ENCODE assay signal across 36 cellular contexts in genomic region chr5:144386315-144386714, GRCh38.
"Had no signal": no experiment of that assay in that cellular context is flagged by ENCODE, and none has a peak within 500 bp of the region (broad histone marks: within the 10 kb centered on the region; RNA-seq: fewer than 3 reads in every experiment).

No MANE protein-coding gene starts in this region.

- H3K36me3 ChIP-seq: adrenal gland, ascending aorta, brain microvascular endothelial cell, breast epithelium, cardiac muscle cell had no signal

- H3K4me3 Mint-ChIP-seq: activated naive CD4-positive, alpha-beta T cell treated with anti-CD3 and anti-CD28 coated beads for 36 hours; activated naive CD4-positive, alpha-beta T cell treated with anti-CD3 and anti-CD28 coated beads, Interleukin-2, amount 10 ng/mL, durations not matched to agents 7 days and 5 days; activated naive CD4-positive, alpha-beta T cell treated with anti-CD3 and anti-CD28 coated beads, Interleukin-2, amount 50 U/mL, for 24 hours; activated naive CD8-positive, alpha-beta T cell; activated naive CD8-positive, alpha-beta T cell treated with anti-CD3 and anti-CD28 coated beads for 36 hours; activated naive CD8-positive, alpha-beta T cell treated with anti-CD3 and anti-CD28 coated beads, Interleukin-2, amount 10 ng/mL, durations not matched to agents 7 days and 5 days; activated naive CD8-positive, alpha-beta T cell treated with anti-CD3 and anti-CD28 coated beads, Interleukin-2, amount 50 U/mL, for 24 hours; activated T-cell treated with anti-CD3 and anti-CD28 coated beads, Interleukin-2, amount 50 U/mL, for 24 hours; activated T-cell treated with anti-CD3 and anti-CD28 coated beads, Interleukin-2, amount 50 U/mL, for 4 hours; activated T-cell treated with anti-CD3 and anti-CD28 coated beads, Interleukin-2, amount 50 U/mL, for 72 hours; activated T-helper 1 cell treated with anti-CD3 and anti-CD28 coated beads, Interleukin-12 subunit alpha, Interleukin-12 subunit beta, Interleukin-2, Interleukin-4 antibody, amounts not matched to agents 30 ng/mL and 10 ng/mL and 1 ng/mL, durations not matched to agents 14 hours and 24 hours and 36 hours; brain; central memory CD8-positive, alpha-beta T cell had no signal

- H3K27ac ChIP-seq: adrenal gland, ascending aorta, body of pancreas, brain microvascular endothelial cell, breast epithelium, cardiac muscle cell had no signal

- H3K9me3 ChIP-seq: adrenal gland, ascending aorta, breast epithelium had no signal

- H3K9me3 Mint-ChIP-seq: activated T-helper 2 cell treated with anti-CD3 and anti-CD28 coated beads, Interferon-gamma antibody, Interleukin-2, Interleukin-4, amounts not matched to agents 10 μg/mL and 5 μg/mL and 100 μg/mL, durations not matched to agents 14 hours and 24 hours and 36 hours had no signal

- H3K4me1 Mint-ChIP-seq: activated naive CD4-positive, alpha-beta T cell treated with anti-CD3 and anti-CD28 coated beads, Interleukin-2, amount 10 ng/mL, durations not matched to agents 7 days and 5 days; activated naive CD4-positive, alpha-beta T cell treated with anti-CD3 and anti-CD28 coated beads, Interleukin-2, amount 50 U/mL, for 24 hours; activated naive CD8-positive, alpha-beta T cell treated with anti-CD3 and anti-CD28 coated beads for 36 hours; activated naive CD8-positive, alpha-beta T cell treated with anti-CD3 and anti-CD28 coated beads, Interleukin-2, amount 10 ng/mL, durations not matched to agents 7 days and 5 days; activated naive CD8-positive, alpha-beta T cell treated with anti-CD3 and anti-CD28 coated beads, Interleukin-2, amount 50 U/mL, for 24 hours; central memory CD8-positive, alpha-beta T cell had no signal

- H3K27me3 ChIP-seq: adrenal gland, ascending aorta, body of pancreas, brain microvascular endothelial cell, breast epithelium, cardiac muscle cell had no signal

- DNase-seq: activated effector memory CD4-positive, alpha-beta T cell treated with anti-CD3 and anti-CD28 coated beads, Interleukin-2, amount 50 U/mL, for 16 hours; activated effector memory CD4-positive, alpha-beta T cell treated with Interleukin-2 at 50 U/mL for 16 hours; activated gamma-delta T cell; activated gamma-delta T cell treated with Interleukin-2 at 50 U/mL for 16 hours; activated naive CD4-positive, alpha-beta T cell; activated naive CD4-positive, alpha-beta T cell treated with anti-CD3 and anti-CD28 coated beads for 36 hours; activated naive CD4-positive, alpha-beta T cell treated with anti-CD3 and anti-CD28 coated beads, Interleukin-2, amount 10 ng/mL, durations not matched to agents 7 days and 5 days; activated naive CD4-positive, alpha-beta T cell treated with anti-CD3 and anti-CD28 coated beads, Interleukin-2, amount 50 U/mL, for 16 hours; activated naive CD4-positive, alpha-beta T cell treated with Interleukin-2 at 50 U/mL for 16 hours; activated naive CD8-positive, alpha-beta T cell treated with anti-CD3 and anti-CD28 coated beads for 36 hours; activated naive CD8-positive, alpha-beta T cell treated with anti-CD3 and anti-CD28 coated beads, Interleukin-2, amount 10 ng/mL, durations not matched to agents 7 days and 5 days; activated naive CD8-positive, alpha-beta T cell treated with anti-CD3 and anti-CD28 coated beads, Interleukin-2, amount 50 U/mL, for 24 hours; activated T-cell treated with anti-CD3 and anti-CD28 coated beads, Interleukin-2, amount 50 U/mL, for 24 hours; activated T-cell treated with anti-CD3 and anti-CD28 coated beads, Interleukin-2, amount 50 U/mL, for 4 hours; activated T-cell treated with anti-CD3 and anti-CD28 coated beads, Interleukin-2, amount 50 U/mL, for 48 hours; activated T-cell treated with anti-CD3 and anti-CD28 coated beads, Interleukin-2, amount 50 U/mL, for 72 hours; adrenal gland; amniotic stem cell; amygdala; anterior cingulate cortex; aorta; body of pancreas; brain microvascular endothelial cell; caudate nucleus; central memory CD4-positive, alpha-beta T cell; cerebellar nuclear complex had no signal

- ATAC-seq: activated naive CD4-positive, alpha-beta T cell treated with anti-CD3 and anti-CD28 coated beads, Interleukin-2, amount 50 U/mL, for 72 hours; activated naive CD8-positive, alpha-beta T cell treated with anti-CD3 and anti-CD28 coated beads, Interleukin-2, amount 50 U/mL, for 24 hours; activated T-cell treated with anti-CD3 and anti-CD28 coated beads, Interleukin-2, amount 50 U/mL, for 4 hours; activated T-cell treated with anti-CD3 and anti-CD28 coated beads, Interleukin-2, amount 50 U/mL, for 72 hours; body of pancreas had no signal

- H3K27me3 Mint-ChIP-seq: activated naive CD4-positive, alpha-beta T cell treated with anti-CD3 and anti-CD28 coated beads, Interleukin-2, amount 10 ng/mL, durations not matched to agents 7 days and 5 days; activated naive CD4-positive, alpha-beta T cell treated with anti-CD3 and anti-CD28 coated beads, Interleukin-2, amount 50 U/mL, for 24 hours; activated naive CD8-positive, alpha-beta T cell; activated naive CD8-positive, alpha-beta T cell treated with anti-CD3 and anti-CD28 coated beads for 36 hours; activated naive CD8-positive, alpha-beta T cell treated with anti-CD3 and anti-CD28 coated beads, Interleukin-2, amount 10 ng/mL, durations not matched to agents 7 days and 5 days; activated naive CD8-positive, alpha-beta T cell treated with anti-CD3 and anti-CD28 coated beads, Interleukin-2, amount 50 U/mL, for 24 hours; activated T-cell treated with anti-CD3 and anti-CD28 coated beads, Interleukin-2, amount 50 U/mL, for 24 hours; central memory CD8-positive, alpha-beta T cell had no signal

- H3K27ac Mint-ChIP-seq: activated naive CD4-positive, alpha-beta T cell treated with anti-CD3 and anti-CD28 coated beads for 36 hours; activated naive CD4-positive, alpha-beta T cell treated with anti-CD3 and anti-CD28 coated beads, Interleukin-2, amount 10 ng/mL, durations not matched to agents 7 days and 5 days; activated naive CD4-positive, alpha-beta T cell treated with anti-CD3 and anti-CD28 coated beads, Interleukin-2, amount 50 U/mL, for 24 hours; activated naive CD4-positive, alpha-beta T cell treated with anti-CD3 and anti-CD28 coated beads, Interleukin-2, amount 50 U/mL, for 72 hours; activated naive CD8-positive, alpha-beta T cell; activated naive CD8-positive, alpha-beta T cell treated with anti-CD3 and anti-CD28 coated beads for 36 hours; activated naive CD8-positive, alpha-beta T cell treated with anti-CD3 and anti-CD28 coated beads, Interleukin-2, amount 10 ng/mL, durations not matched to agents 7 days and 5 days; activated naive CD8-positive, alpha-beta T cell treated with anti-CD3 and anti-CD28 coated beads, Interleukin-2, amount 50 U/mL, for 24 hours; activated T-cell treated with anti-CD3 and anti-CD28 coated beads, Interleukin-2, amount 50 U/mL, for 24 hours; activated T-cell treated with anti-CD3 and anti-CD28 coated beads, Interleukin-2, amount 50 U/mL, for 72 hours; activated T-helper 1 cell treated with anti-CD3 and anti-CD28 coated beads, Interleukin-12 subunit alpha, Interleukin-12 subunit beta, Interleukin-2, Interleukin-4 antibody, amounts not matched to agents 30 ng/mL and 10 ng/mL and 1 ng/mL, durations not matched to agents 14 hours and 24 hours and 36 hours; activated T-helper 2 cell treated with anti-CD3 and anti-CD28 coated beads, Interferon-gamma antibody, Interleukin-2, Interleukin-4, amounts not matched to agents 10 μg/mL and 5 μg/mL and 100 μg/mL, durations not matched to agents 14 hours and 24 hours and 36 hours; brain had no signal

- H3K4me3 ChIP-seq: adrenal gland, ascending aorta, body of pancreas, breast epithelium, cardiac muscle cell had no signal

- H3K4me1 ChIP-seq: adrenal gland, ascending aorta, breast epithelium had no signal

- H3K36me3 Mint-ChIP-seq: activated naive CD4-positive, alpha-beta T cell treated with anti-CD3 and anti-CD28 coated beads, Interleukin-2, amount 10 ng/mL, durations not matched to agents 7 days and 5 days; activated naive CD4-positive, alpha-beta T cell treated with anti-CD3 and anti-CD28 coated beads, Interleukin-2, amount 50 U/mL, for 24 hours; activated naive CD4-positive, alpha-beta T cell treated with anti-CD3 and anti-CD28 coated beads, Interleukin-2, amount 50 U/mL, for 72 hours; activated naive CD8-positive, alpha-beta T cell; activated naive CD8-positive, alpha-beta T cell treated with anti-CD3 and anti-CD28 coated beads for 36 hours; activated naive CD8-positive, alpha-beta T cell treated with anti-CD3 and anti-CD28 coated beads, Interleukin-2, amount 10 ng/mL, durations not matched to agents 7 days and 5 days had no signal
